In the genomic region with DNA sequence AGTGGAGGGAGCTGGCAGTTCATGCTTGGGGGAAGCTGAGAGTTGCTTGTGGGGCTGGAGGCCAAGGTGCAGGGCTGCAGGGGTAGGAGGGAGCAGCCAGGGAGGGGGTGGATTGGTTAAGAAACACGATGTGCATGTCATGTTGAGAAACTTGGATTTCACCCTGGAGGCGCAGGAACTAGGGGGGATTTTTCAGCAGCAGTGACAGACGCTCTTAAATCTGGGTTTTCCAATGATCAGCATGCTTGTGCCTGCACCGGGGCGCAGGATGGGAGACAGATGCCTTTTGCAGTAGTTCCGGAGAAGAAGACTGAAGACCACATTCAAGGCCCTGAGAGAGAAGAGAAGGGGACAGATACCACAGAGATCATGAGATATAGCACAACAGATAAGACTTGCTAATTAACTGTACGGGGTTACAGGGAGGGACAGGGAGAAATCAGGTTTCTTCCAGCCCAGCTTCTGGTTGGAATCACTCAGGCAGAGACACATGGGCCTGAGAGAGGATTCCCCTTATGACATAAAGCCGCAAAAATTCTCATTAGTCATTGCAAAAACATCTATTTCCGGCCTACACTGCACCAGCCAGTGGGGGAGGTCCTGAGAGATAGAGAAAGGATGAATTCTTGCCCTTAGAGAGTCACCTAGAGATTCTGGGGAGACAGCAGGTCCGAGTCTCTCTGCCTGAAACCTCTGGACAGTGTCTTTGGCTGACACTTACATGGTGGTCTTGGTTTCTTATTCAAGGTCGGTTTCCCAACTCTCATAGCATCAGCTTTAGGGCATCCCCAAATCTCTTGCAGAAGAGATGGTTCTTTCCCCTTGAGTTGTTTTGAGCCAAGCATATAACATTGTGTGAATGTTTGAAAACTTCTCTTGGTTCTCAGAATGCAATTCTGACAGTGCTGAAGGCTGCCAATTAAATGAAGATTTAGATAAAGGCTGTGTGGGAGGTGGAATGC, we compare ENCODE assay signal across 1 cellular context.
TF ChIP-seq lines count a peak whose summit lies in the region.

No MANE protein-coding gene starts in this region.

TF ChIP-seq in GM12878, 131 proteins besides CTCF, POLR2A, EP300 and RAD21 (continued from another document and continues in another):
- TF ChIP-seq, protein P1, sequence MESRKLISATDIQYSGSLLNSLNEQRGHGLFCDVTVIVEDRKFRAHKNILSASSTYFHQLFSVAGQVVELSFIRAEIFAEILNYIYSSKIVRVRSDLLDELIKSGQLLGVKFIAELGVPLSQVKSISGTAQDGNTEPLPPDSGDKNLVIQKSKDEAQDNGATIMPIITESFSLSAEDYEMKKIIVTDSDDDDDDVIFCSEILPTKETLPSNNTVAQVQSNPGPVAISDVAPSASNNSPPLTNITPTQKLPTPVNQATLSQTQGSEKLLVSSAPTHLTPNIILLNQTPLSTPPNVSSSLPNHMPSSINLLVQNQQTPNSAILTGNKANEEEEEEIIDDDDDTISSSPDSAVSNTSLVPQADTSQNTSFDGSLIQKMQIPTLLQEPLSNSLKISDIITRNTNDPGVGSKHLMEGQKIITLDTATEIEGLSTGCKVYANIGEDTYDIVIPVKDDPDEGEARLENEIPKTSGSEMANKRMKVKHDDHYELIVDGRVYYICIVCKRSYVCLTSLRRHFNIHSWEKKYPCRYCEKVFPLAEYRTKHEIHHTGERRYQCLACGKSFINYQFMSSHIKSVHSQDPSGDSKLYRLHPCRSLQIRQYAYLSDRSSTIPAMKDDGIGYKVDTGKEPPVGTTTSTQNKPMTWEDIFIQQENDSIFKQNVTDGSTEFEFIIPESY (IDR thresholded peaks at IDR 0.05): no peak
- TF ChIP-seq, protein P2, sequence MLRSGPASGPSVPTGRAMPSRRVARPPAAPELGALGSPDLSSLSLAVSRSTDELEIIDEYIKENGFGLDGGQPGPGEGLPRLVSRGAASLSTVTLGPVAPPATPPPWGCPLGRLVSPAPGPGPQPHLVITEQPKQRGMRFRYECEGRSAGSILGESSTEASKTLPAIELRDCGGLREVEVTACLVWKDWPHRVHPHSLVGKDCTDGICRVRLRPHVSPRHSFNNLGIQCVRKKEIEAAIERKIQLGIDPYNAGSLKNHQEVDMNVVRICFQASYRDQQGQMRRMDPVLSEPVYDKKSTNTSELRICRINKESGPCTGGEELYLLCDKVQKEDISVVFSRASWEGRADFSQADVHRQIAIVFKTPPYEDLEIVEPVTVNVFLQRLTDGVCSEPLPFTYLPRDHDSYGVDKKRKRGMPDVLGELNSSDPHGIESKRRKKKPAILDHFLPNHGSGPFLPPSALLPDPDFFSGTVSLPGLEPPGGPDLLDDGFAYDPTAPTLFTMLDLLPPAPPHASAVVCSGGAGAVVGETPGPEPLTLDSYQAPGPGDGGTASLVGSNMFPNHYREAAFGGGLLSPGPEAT (IDR thresholded peaks at IDR 0.05; ENCODE audit: low read depth): peak; percentile 89
- TF ChIP-seq TCF12 (IDR thresholded peaks at IDR 0.05; ENCODE audit: low read depth, low read length): peak; percentile 62; the same call in 1 of the 2 replicates
- TF ChIP-seq CREM (IDR thresholded peaks at IDR 0.05; ENCODE audit: low read depth): peak; percentile 92
- TF ChIP-seq MTA2 (IDR thresholded peaks at IDR 0.05; ENCODE audit: low read depth): peak; percentile 91
- no peak for TF ChIP-seq SMAD5 (IDR thresholded peaks at IDR 0.05; ENCODE audit: low read depth)
- TF ChIP-seq NR2F1 (conservative IDR thresholded peaks at IDR 0.05): peak; percentile 84
- peak; percentile 94 for TF ChIP-seq BCL11A (IDR thresholded peaks at IDR 0.05; ENCODE audit: low read depth, low read length)
- TF ChIP-seq HDAC6 (IDR thresholded peaks at IDR 0.05; ENCODE audit: unreplicated experiment): no peak
- peak; percentile 98 for TF ChIP-seq FOXM1 (IDR thresholded peaks at IDR 0.05; ENCODE audit: low read depth, low read length)
- TF ChIP-seq, protein P3, sequence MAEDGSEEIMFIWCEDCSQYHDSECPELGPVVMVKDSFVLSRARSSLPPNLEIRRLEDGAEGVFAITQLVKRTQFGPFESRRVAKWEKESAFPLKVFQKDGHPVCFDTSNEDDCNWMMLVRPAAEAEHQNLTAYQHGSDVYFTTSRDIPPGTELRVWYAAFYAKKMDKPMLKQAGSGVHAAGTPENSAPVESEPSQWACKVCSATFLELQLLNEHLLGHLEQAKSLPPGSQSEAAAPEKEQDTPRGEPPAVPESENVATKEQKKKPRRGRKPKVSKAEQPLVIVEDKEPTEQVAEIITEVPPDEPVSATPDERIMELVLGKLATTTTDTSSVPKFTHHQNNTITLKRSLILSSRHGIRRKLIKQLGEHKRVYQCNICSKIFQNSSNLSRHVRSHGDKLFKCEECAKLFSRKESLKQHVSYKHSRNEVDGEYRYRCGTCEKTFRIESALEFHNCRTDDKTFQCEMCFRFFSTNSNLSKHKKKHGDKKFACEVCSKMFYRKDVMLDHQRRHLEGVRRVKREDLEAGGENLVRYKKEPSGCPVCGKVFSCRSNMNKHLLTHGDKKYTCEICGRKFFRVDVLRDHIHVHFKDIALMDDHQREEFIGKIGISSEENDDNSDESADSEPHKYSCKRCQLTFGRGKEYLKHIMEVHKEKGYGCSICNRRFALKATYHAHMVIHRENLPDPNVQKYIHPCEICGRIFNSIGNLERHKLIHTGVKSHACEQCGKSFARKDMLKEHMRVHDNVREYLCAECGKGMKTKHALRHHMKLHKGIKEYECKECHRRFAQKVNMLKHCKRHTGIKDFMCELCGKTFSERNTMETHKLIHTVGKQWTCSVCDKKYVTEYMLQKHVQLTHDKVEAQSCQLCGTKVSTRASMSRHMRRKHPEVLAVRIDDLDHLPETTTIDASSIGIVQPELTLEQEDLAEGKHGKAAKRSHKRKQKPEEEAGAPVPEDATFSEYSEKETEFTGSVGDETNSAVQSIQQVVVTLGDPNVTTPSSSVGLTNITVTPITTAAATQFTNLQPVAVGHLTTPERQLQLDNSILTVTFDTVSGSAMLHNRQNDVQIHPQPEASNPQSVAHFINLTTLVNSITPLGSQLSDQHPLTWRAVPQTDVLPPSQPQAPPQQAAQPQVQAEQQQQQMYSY (CRISPR knock-in tag; IDR thresholded peaks at IDR 0.05): no peak
- no peak for TF ChIP-seq SIX5 (IDR thresholded peaks at IDR 0.05; ENCODE audit: low read depth, low read length, severe bottlenecking)
- no peak for TF ChIP-seq YBX1 (IDR thresholded peaks at IDR 0.05)
- peak in 1 of 2 experiments; percentile 58; a peak in 1 of 4 replicates for TF ChIP-seq CEBPB (IDR thresholded peaks at IDR 0.05; ENCODE audit: borderline replicate concordance in 1 of 2, low read depth in 2 of 2, low read length in 2 of 2)
- TF ChIP-seq ETV6 (conservative IDR thresholded peaks at IDR 0.05 in 1 of 2, IDR thresholded peaks at IDR 0.05 in 1 of 2; ENCODE audit: borderline replicate concordance in 1 of 2, low read depth in 1 of 2): peak in 1 of 2 experiments; percentile 92; a peak in 2 of 4 replicates
- TF ChIP-seq EZH2 (IDR thresholded peaks at IDR 0.05; ENCODE audit: borderline replicate concordance, control insufficient read depth, low read depth, low read length): no peak
- no peak for TF ChIP-seq BACH1 (IDR thresholded peaks at IDR 0.05; ENCODE audit: borderline replicate concordance)
- no peak for TF ChIP-seq RBBP5 (conservative IDR thresholded peaks at IDR 0.05)
- TF ChIP-seq, protein P4, sequence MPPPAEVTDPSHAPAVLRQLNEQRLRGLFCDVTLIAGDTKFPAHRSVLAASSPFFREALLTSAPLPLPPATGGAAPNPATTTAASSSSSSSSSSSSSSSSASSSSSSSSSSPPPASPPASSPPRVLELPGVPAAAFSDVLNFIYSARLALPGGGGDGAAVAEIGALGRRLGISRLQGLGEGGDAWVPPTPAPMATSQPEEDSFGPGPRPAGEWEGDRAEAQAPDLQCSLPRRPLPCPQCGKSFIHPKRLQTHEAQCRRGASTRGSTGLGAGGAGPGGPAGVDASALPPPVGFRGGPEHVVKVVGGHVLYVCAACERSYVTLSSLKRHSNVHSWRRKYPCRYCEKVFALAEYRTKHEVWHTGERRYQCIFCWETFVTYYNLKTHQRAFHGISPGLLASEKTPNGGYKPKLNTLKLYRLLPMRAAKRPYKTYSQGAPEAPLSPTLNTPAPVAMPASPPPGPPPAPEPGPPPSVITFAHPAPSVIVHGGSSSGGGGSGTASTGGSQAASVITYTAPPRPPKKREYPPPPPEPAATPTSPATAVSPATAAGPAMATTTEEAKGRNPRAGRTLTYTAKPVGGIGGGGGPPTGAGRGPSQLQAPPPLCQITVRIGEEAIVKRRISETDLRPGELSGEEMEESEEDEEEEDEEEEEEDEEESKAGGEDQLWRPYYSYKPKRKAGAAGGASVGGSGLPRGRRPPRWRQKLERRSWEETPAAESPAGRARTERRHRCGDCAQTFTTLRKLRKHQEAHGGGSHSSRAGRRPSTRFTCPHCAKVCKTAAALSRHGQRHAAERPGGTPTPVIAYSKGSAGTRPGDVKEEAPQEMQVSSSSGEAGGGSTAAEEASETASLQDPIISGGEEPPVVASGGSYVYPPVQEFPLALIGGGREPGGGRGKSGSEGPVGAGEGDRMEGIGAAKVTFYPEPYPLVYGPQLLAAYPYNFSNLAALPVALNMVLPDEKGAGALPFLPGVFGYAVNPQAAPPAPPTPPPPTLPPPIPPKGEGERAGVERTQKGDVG (CRISPR knock-in tag; IDR thresholded peaks at IDR 0.05): no peak
- TF ChIP-seq, protein P5, sequence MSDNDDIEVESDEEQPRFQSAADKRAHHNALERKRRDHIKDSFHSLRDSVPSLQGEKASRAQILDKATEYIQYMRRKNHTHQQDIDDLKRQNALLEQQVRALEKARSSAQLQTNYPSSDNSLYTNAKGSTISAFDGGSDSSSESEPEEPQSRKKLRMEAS (IDR thresholded peaks at IDR 0.05; ENCODE audit: low read depth, low read length): no peak
- TF ChIP-seq MTA3 (IDR thresholded peaks at IDR 0.05; ENCODE audit: borderline replicate concordance, low read length): peak; percentile 95; the same call in 1 of the 2 replicates
- peak; percentile 90; the same call in 1 of the 2 replicates for TF ChIP-seq CBFB (IDR thresholded peaks at IDR 0.05; ENCODE audit: low read depth)
- TF ChIP-seq GATAD2B (conservative IDR thresholded peaks at IDR 0.05; ENCODE audit: low read depth): peak; percentile 80; the same call in 1 of the 2 replicates
- TF ChIP-seq, protein P6, sequence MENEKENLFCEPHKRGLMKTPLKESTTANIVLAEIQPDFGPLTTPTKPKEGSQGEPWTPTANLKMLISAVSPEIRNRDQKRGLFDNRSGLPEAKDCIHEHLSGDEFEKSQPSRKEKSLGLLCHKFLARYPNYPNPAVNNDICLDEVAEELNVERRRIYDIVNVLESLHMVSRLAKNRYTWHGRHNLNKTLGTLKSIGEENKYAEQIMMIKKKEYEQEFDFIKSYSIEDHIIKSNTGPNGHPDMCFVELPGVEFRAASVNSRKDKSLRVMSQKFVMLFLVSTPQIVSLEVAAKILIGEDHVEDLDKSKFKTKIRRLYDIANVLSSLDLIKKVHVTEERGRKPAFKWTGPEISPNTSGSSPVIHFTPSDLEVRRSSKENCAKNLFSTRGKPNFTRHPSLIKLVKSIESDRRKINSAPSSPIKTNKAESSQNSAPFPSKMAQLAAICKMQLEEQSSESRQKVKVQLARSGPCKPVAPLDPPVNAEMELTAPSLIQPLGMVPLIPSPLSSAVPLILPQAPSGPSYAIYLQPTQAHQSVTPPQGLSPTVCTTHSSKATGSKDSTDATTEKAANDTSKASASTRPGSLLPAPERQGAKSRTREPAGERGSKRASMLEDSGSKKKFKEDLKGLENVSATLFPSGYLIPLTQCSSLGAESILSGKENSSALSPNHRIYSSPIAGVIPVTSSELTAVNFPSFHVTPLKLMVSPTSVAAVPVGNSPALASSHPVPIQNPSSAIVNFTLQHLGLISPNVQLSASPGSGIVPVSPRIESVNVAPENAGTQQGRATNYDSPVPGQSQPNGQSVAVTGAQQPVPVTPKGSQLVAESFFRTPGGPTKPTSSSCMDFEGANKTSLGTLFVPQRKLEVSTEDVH (IDR thresholded peaks at IDR 0.05; ENCODE audit: low read depth, partially characterized antibody): no peak
- TF ChIP-seq IKZF2 (IDR thresholded peaks at IDR 0.05): peak; percentile 93 to 94
- TF ChIP-seq SUPT20H (IDR thresholded peaks at IDR 0.05; ENCODE audit: borderline replicate concordance, control insufficient read depth, low read depth, low read length): no peak
- TF ChIP-seq NR2C2 (IDR thresholded peaks at IDR 0.05; ENCODE audit: borderline replicate concordance, control insufficient read depth, insufficient read length, low read depth): no peak
- TF ChIP-seq ZBED1 (IDR thresholded peaks at IDR 0.05; ENCODE audit: borderline replicate concordance): peak; percentile 93
- TF ChIP-seq TARDBP (IDR thresholded peaks at IDR 0.05; ENCODE audit: borderline replicate concordance): 0 out of 2 replicates have a peak, but pooled peaks have one; percentile 61
- TF ChIP-seq, protein P7, sequence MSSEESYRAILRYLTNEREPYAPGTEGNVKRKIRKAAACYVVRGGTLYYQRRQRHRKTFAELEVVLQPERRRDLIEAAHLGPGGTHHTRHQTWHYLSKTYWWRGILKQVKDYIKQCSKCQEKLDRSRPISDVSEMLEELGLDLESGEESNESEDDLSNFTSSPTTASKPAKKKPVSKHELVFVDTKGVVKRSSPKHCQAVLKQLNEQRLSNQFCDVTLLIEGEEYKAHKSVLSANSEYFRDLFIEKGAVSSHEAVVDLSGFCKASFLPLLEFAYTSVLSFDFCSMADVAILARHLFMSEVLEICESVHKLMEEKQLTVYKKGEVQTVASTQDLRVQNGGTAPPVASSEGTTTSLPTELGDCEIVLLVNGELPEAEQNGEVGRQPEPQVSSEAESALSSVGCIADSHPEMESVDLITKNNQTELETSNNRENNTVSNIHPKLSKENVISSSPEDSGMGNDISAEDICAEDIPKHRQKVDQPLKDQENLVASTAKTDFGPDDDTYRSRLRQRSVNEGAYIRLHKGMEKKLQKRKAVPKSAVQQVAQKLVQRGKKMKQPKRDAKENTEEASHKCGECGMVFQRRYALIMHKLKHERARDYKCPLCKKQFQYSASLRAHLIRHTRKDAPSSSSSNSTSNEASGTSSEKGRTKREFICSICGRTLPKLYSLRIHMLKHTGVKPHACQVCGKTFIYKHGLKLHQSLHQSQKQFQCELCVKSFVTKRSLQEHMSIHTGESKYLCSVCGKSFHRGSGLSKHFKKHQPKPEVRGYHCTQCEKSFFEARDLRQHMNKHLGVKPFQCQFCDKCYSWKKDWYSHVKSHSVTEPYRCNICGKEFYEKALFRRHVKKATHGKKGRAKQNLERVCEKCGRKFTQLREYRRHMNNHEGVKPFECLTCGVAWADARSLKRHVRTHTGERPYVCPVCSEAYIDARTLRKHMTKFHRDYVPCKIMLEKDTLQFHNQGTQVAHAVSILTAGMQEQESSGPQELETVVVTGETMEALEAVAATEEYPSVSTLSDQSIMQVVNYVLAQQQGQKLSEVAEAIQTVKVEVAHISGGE (CRISPR knock-in tag; IDR thresholded peaks at IDR 0.05): no peak
